ENCODE assay signal across 10 cellular contexts in the genomic region with DNA sequence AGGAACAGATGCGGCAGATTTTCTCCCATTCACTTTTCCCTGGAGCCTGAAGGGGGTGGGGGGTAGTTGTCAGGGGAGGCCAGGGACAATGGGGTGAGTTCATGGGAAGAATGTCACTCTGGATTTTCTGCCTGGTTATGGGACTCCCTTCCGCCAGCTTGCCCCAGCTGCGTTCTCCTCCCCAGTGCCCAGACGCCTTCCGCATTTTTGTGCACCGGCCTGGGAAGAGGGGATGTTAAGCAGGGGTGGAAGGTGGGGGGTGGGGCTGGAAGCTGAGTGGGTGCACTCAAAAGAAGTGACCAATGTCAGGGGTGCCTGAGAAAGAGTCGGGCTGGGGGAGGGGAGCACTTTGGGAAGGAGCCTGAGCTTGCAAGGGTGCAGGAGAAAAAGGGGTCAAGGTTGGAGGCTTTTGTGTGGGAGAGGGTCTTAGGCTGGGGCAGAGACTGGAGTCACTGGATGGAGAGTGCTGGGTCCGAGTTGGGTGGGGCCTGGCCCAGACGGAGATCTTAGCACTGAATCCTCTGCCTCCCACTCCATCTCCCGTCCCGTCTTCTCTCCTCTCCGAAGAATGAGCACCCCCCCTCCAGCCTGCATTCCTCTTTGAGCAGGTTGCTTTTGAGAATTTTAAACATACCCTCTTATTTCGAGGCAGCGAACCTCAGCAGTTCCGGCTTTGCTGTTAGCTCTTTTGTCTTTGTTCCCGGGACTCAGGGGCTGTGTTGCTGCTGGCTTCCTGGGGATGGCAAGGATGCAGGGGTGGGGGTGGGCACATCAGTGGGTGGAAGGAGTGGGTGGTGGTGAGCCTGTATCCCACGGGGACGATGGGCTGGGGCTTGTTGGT. TPM values are rescaled to one million over a fixed set of nuclear protein-coding genes. Genes with fewer than 3 reads are reported as not detected.
DNase-seq lines count a peak whose midpoint lies in the region; ATAC-seq and TF ChIP-seq lines count a peak whose summit lies in the region.
"Had no signal": no experiment of that assay in that cellular context is flagged by ENCODE, and none has a peak within 500 bp of the region (broad histone marks: within the 10 kb centered on the region; RNA-seq: fewer than 3 reads in every experiment).

No MANE protein-coding gene starts in this region.

- peaks cover 46 to 80% (median 79%) of the 10 kb centered on the region in 3 donors for H3K27me3 Mint-ChIP-seq in naive B cell

- DNase-seq in left ventricle myocardium inferior (no peak), left ventricle myocardium superior (no peak), colonic mucosa (no peak), naive B cell (no peak), left lobe of liver (ENCODE audit: low spot score) (no peak), GM20000 (ENCODE audit: low spot score) (no peak)
- DNase-seq in activated CD8-positive, alpha-beta memory T cell treated with anti-CD3 and anti-CD28 coated beads, Interleukin-2, amount 50 U/mL, for 48 hours: no peak
- DNase-seq: C1 segment of cervical spinal cord, NCI-H2171 treated with DMSO at 0.1 percent for 48 hours had no signal

- H3K27ac ChIP-seq in left ventricle myocardium inferior (replicated peaks) (peak overlapping the region; percentile 75), colonic mucosa (peak overlapping the region; percentile 26)

- intact Hi-C loops in left ventricle myocardium inferior (cut with micrococcal nuclease) (no loop called here), left ventricle myocardium superior (cut with micrococcal nuclease) (no loop called here), colonic mucosa (cut with DNase I) (no loop called here)

- H3K4me3 ChIP-seq in left ventricle myocardium inferior (peak overlapping the region; percentile 78), colonic mucosa (no peak overlapping the region)

- peaks cover 15 to 36% (median 18%) of the 10 kb centered on the region in 3 donors for H3K4me1 Mint-ChIP-seq in naive B cell

- H3K4me1 ChIP-seq in left ventricle myocardium inferior (peaks cover 38% of the 10 kb centered on the region), colonic mucosa (peaks cover 4% of the 10 kb centered on the region)

- peak overlapping the region; percentile 49 to 60 for H3K9ac ChIP-seq in colonic mucosa (ENCODE audit: low read depth in 2 of 2, low read length in 2 of 2)

- TF ChIP-seq CTCF in left ventricle myocardium inferior (IDR thresholded peaks at IDR 0.05; ENCODE audit: borderline replicate concordance) (no peak), colonic mucosa (IDR thresholded peaks at IDR 0.05) (no peak), GM20000 (IDR thresholded peaks at IDR 0.05; ENCODE audit: extremely low read depth, missing control alignments) (no peak)

- peak overlapping the region in 6 of 8 donors; percentile 22 to 65 (median 53) for H3K4me3 Mint-ChIP-seq in naive B cell

- ATAC-seq in left ventricle myocardium superior: no peak
- no peak for ATAC-seq in naive B cell (ENCODE audit: low read depth in 2 of 2)
- ATAC-seq in left lobe of liver: no peak
- no peak for ATAC-seq in GM21576 (IDR thresholded peaks at IDR 0.05; ENCODE audit: unreplicated experiment)

- no peak overlapping the region for H3K27ac Mint-ChIP-seq in naive B cell

- H3K27me3 ChIP-seq in left ventricle myocardium inferior (ENCODE audit: low read depth): peaks cover 3% of the 10 kb centered on the region
- H3K27me3 ChIP-seq in colonic mucosa: peaks cover 11% of the 10 kb centered on the region

- H3K36me3 ChIP-seq in left ventricle myocardium inferior: peaks cover 8% of the 10 kb centered on the region
- no peaks in the 10 kb centered on the region for H3K36me3 ChIP-seq in colonic mucosa

- H3K36me3 Mint-ChIP-seq in naive B cell: peaks cover 0 to 7% of the 10 kb centered on the region in 2 donors

- H3K9me3 ChIP-seq in left ventricle myocardium inferior (replicated peaks) (no peaks in the 10 kb centered on the region), colonic mucosa (no peaks in the 10 kb centered on the region)

- peaks cover 0 to 5% (median 2%) of the 10 kb centered on the region in 7 donors for H3K9me3 Mint-ChIP-seq in naive B cell

RNA-seq across cellular contexts. Expression of a gene that starts 2.7 kb away (rescaled TPM):
- total RNA-seq in left ventricle myocardium inferior (136 TPM), left ventricle myocardium superior (50.7 TPM), colonic mucosa (100 to 1,000 TPM; 106 to 177 TPM), left lobe of liver (404 TPM)
- polyA plus RNA-seq in naive B cell (ENCODE audit: low read depth in 6 of 6): not detected

RNA-seq across cellular contexts. Expression of a gene that starts 59.4 kb away (rescaled TPM):
- total RNA-seq in left ventricle myocardium inferior (138 TPM), left ventricle myocardium superior (156 TPM), colonic mucosa (10 to 100 TPM; 44.6 to 68.2 TPM), left lobe of liver (55.4 TPM)
- polyA plus RNA-seq in naive B cell (ENCODE audit: low read depth in 6 of 6): not detected
